In genomic region chr2:241855245-241855887, GRCh38 we compare ENCODE assay signal across 2 cellular contexts.
TF ChIP-seq lines count a peak whose summit lies in the region.

No MANE protein-coding gene starts in this region.

TF ChIP-seq in SK-N-SH, 30 proteins besides CTCF, POLR2A, EP300 and RAD21 (continued from another document):
- TF ChIP-seq IRF3 (IDR thresholded peaks at IDR 0.05; ENCODE audit: low read depth, low read length) (no peak), FOSL2 (IDR thresholded peaks at IDR 0.05; ENCODE audit: borderline replicate concordance, low read depth) (no peak), CHD2 (IDR thresholded peaks at IDR 0.05; ENCODE audit: low read length, partially characterized antibody) (no peak), RCOR1 (IDR thresholded peaks at IDR 0.05; ENCODE audit: low read length) (no peak), FOXJ3 (CRISPR knock-in tag; IDR thresholded peaks at IDR 0.05) (no peak), JUND (IDR thresholded peaks at IDR 0.05) (no peak), REST (IDR thresholded peaks at IDR 0.05; ENCODE audit: low read depth, low read length) (no peak), MAX (IDR thresholded peaks at IDR 0.05; ENCODE audit: low read depth) (no peak), USF2 (IDR thresholded peaks at IDR 0.05; ENCODE audit: borderline replicate concordance, low read depth, low read length) (no peak), TAF1 (IDR thresholded peaks at IDR 0.05; ENCODE audit: borderline replicate concordance, low read depth, low read length) (no peak), SMC3 (IDR thresholded peaks at IDR 0.05; ENCODE audit: low read depth, low read length) (no peak)

TF ChIP-seq in SK-N-SH treated with all-trans-retinoic acid at 6 μM for 48 hours, 23 proteins besides CTCF, POLR2A, EP300 and RAD21 (continued from another document):
- TF ChIP-seq CSRNP3 (CRISPR knock-in tag; IDR thresholded peaks at IDR 0.05) (no peak), ZNF565 (CRISPR knock-in tag; conservative IDR thresholded peaks at IDR 0.05; ENCODE audit: low read depth) (no peak), TOX (CRISPR knock-in tag; IDR thresholded peaks at IDR 0.05; ENCODE audit: borderline replicate concordance) (no peak), ISL1 (CRISPR knock-in tag; IDR thresholded peaks at IDR 0.05) (no peak), TSHZ2 (CRISPR knock-in tag; IDR thresholded peaks at IDR 0.05) (no peak), TCF4 (CRISPR knock-in tag; IDR thresholded peaks at IDR 0.05; ENCODE audit: borderline replicate concordance) (no peak), ZC3H10 (CRISPR knock-in tag; IDR thresholded peaks at IDR 0.05) (no peak), GLIS3 (CRISPR knock-in tag; IDR thresholded peaks at IDR 0.05) (no peak), SNAI2 (CRISPR knock-in tag; IDR thresholded peaks at IDR 0.05) (no peak), CSDC2 (CRISPR knock-in tag; IDR thresholded peaks at IDR 0.05) (no peak), ZFP3 (CRISPR knock-in tag; IDR thresholded peaks at IDR 0.05) (no peak), BACH2 (CRISPR knock-in tag; IDR thresholded peaks at IDR 0.05; ENCODE audit: borderline replicate concordance) (no peak)
